Comparison of ENCODE assay signal across 25 cellular contexts in genomic region chr15:61681676-61682075, GRCh38.
DNase-seq lines count a peak whose midpoint lies in the region; ATAC-seq, FAIRE-seq and TF ChIP-seq lines count a peak whose summit lies in the region.
"Had no signal": no experiment of that assay in that cellular context is flagged by ENCODE, and none has a peak within 500 bp of the region (broad histone marks: within the 10 kb centered on the region; RNA-seq: fewer than 3 reads in every experiment).

No MANE protein-coding gene starts in this region.

- H3K27ac ChIP-seq in C4-2B (peak overlapping the region; percentile 85), PC-3 (ENCODE audit: low read length) (no peak overlapping the region)
- H3K27ac ChIP-seq: BLaER1, SJCRH30 had no signal

- intact Hi-C loops in PC-3 (cut with micrococcal nuclease), result no loop called here

- CTCF ChIA-PET in PC-3 (lab: Charles Lee), result no interaction called here

- no peak overlapping the region for H3K4me2 ChIP-seq in PC-3 (ENCODE audit: low read length)
- H3K4me2 ChIP-seq: BLaER1 had no signal

- ATAC-seq in PC-3, result no peak
- no peak for ATAC-seq in HG02938 (IDR thresholded peaks at IDR 0.05; ENCODE audit: unreplicated experiment)
- ATAC-seq: T-cell had no signal

- H4K20me1 ChIP-seq in PC-3 (ENCODE audit: low read length), result no peaks in the 10 kb centered on the region
- H4K20me1 ChIP-seq: BLaER1 had no signal

- POLR2A ChIA-PET in PC-3 (lab: Charles Lee; ENCODE audit: unreplicated experiment), result no interaction called here

- no peaks in the 10 kb centered on the region for H3K9me3 ChIP-seq in PC-3 (ENCODE audit: low read length)
- H3K9me3 ChIP-seq: BLaER1, Caco-2, MG63, SJCRH30 had no signal

- TF ChIP-seq CTCF in C4-2B (conservative IDR thresholded peaks at IDR 0.05), result no peak
- TF ChIP-seq CTCF in PC-3 (conservative IDR thresholded peaks at IDR 0.05; ENCODE audit: low read depth, low read length), result no peak
- TF ChIP-seq CTCF in bronchial epithelial cell (IDR thresholded peaks at IDR 0.05; ENCODE audit: insufficient read depth, low read length, severe bottlenecking), result no peak

- no peaks in the 10 kb centered on the region for H3K36me3 ChIP-seq in PC-3 (ENCODE audit: low read depth, low read length)
- H3K36me3 ChIP-seq in bronchial epithelial cell (ENCODE audit: control insufficient read depth, insufficient read depth, low read length), result no peaks in the 10 kb centered on the region
- H3K36me3 ChIP-seq: BLaER1, MG63, SJCRH30 had no signal

- FAIRE-seq in bronchial epithelial cell (lab: Jason Lieb, UNC), result no peak
- FAIRE-seq: G401.6, GM12892, H54 had no signal

- H3K9me2 ChIP-seq in PC-3 (replicated peaks; ENCODE audit: low read length), result no peaks in the 10 kb centered on the region

- peak; percentile 87 for DNase-seq in DMS53 (lab: John Stamatoyannopoulos, UW)
- peak; percentile 36 for DNase-seq in PC-3
- DNase-seq in bronchial epithelial cell (ENCODE audit: low read depth), result peak; percentile 1
- no peak for DNase-seq in NCI-H526 treated with DMSO at 0.1 percent for 48 hours (lab: John Stamatoyannopoulos, UW)
- no peak for DNase-seq in AG20443 (ENCODE audit: low spot score)
- DNase-seq: Caco-2; CD4-positive, alpha-beta memory T cell; DMS 273 treated with DMSO at 0.1 percent for 48 hours; HFFc6; Karpas-422; MG63; NCI-H1048; NCI-H1417 treated with DMSO at 0.1 percent for 48 hours; NCI-H1930; NCI-H2171; NCI-H774; RPMI8226; SJCRH30; T-cell had no signal

- no peaks in the 10 kb centered on the region for H3F3A ChIP-seq in PC-3 (ENCODE audit: low read length, unreplicated experiment)

- BruUV-seq in PC-3 (replicated peaks; lab: Mats Ljungman, UMichigan), result no TSS peak

- no peaks in the 10 kb centered on the region for H3K79me2 ChIP-seq in PC-3 (ENCODE audit: low read length)

- H3K4me1 ChIP-seq in PC-3 (ENCODE audit: insufficient read depth, low read length), result no peaks in the 10 kb centered on the region
- H3K4me1 ChIP-seq: Caco-2 had no signal

- peaks cover 14% of the 10 kb centered on the region for H3K27me3 ChIP-seq in PC-3 (ENCODE audit: low read length)
- H3K27me3 ChIP-seq in bronchial epithelial cell (ENCODE audit: control insufficient read depth, insufficient read depth, low read length), result no peaks in the 10 kb centered on the region
- H3K27me3 ChIP-seq: BLaER1, MG63, SJCRH30 had no signal

- H3K9ac ChIP-seq in PC-3 (ENCODE audit: low read length), result no peak overlapping the region
- H3K9ac ChIP-seq: BLaER1 had no signal

- H3K4me3 ChIP-seq in PC-3 (ENCODE audit: low read length) (no peak overlapping the region), bronchial epithelial cell (ENCODE audit: low read depth, low read length) (no peak overlapping the region)
- H3K4me3 ChIP-seq: BLaER1, MG63, SJCRH30 had no signal

- no peak overlapping the region for H2AFZ ChIP-seq in PC-3 (ENCODE audit: low read length)

Comparison
In these comparisons a context has a peak if more than half of its experiments do, and no peak if none do; other contexts are left out.
1. DNase-seq: peak in DMS53 (single experiment), PC-3 (single experiment) and bronchial epithelial cell (single experiment); none in NCI-H526 treated with DMSO at 0.1 percent for 48 hours (single experiment) and AG20443 (single experiment).